ENCODE assay signal across 8 cellular contexts in genomic region chr14:68682166-68683103, GRCh38.
DNase-seq lines count a peak whose midpoint lies in the region; ATAC-seq, FAIRE-seq and TF ChIP-seq lines count a peak whose summit lies in the region.

No MANE protein-coding gene starts in this region.

- H3K36me3 ChIP-seq in mammary epithelial cell (ENCODE audit: insufficient read depth, low read length) (no peaks in the 10 kb centered on the region), HepG2 (replicated peaks in 1 of 2; ENCODE audit: control insufficient read depth in 1 of 2, insufficient read depth in 2 of 2, low read length in 2 of 2) (no peaks in the 10 kb centered on the region), stomach smooth muscle (ENCODE audit: control insufficient read depth in 2 of 2, insufficient read depth in 2 of 2, low read length in 2 of 2) (no peaks in the 10 kb centered on the region)

- WGBS in mammary epithelial cell (ENCODE audit: low coverage, missing lambda C conversion rate) = 61% methylated on average over 14 of the region's 15 CpGs
- WGBS in HepG2 (ENCODE audit: low lambda C conversion rate) = 51% methylated on average over 15 of the region's 15 CpGs

- DNase-seq in HFFc6 (peak; percentile 95), SKM-1 treated with dmso at 0.1 percent for 144 hours (lab: John Stamatoyannopoulos, UW; ENCODE audit: unreplicated experiment) (peak; percentile 48), mammary epithelial cell (peak; percentile 72), HepG2 (ENCODE audit: low spot score) (peak; percentile 39), NCI-H345 treated with DMSO at 0.1 percent for 48 hours (lab: John Stamatoyannopoulos, UW; ENCODE audit: unreplicated experiment) (no peak)

- H3K9me3 ChIP-seq in mammary epithelial cell (replicated peaks; ENCODE audit: insufficient read depth, low read length) (peaks cover 11% of the 10 kb centered on the region), HepG2 (ENCODE audit: low read length) (peaks cover 4% of the 10 kb centered on the region; the same call in 1 of the 2 replicates), stomach smooth muscle (ENCODE audit: control insufficient read depth in 2 of 2, low read length in 2 of 2) (no peaks in the 10 kb centered on the region)

- POLR2A ChIA-PET in HepG2 (lab: Yijun Ruan, JAX) = interaction anchor here (0.9 kb wide), 1 partner anchor 36 kb away, joined by 3 read pairs; no protein-coding TSS in a partner anchor

- H4K20me1 ChIP-seq in mammary epithelial cell (ENCODE audit: insufficient read depth, low read length) (no peaks in the 10 kb centered on the region), HepG2 (ENCODE audit: insufficient read depth, low read length) (no peaks in the 10 kb centered on the region)

- H3K9me3 Mint-ChIP-seq in HFFc6 = no peaks in the 10 kb centered on the region

- TF ChIP-seq EP300 in HepG2 (IDR thresholded peaks at IDR 0.05; ENCODE audit: low read depth in 2 of 2, low read length in 2 of 2) (no peak), HepG2 (CRISPR knock-in tag; IDR thresholded peaks at IDR 0.05; ENCODE audit: borderline replicate concordance) (no peak)

- H3K27me3 Mint-ChIP-seq in HFFc6 (ENCODE audit: insufficient read depth) = peaks cover 2% of the 10 kb centered on the region; the same call in 1 of the 2 replicates

- CTCF ChIA-PET in mammary epithelial cell (lab: Charles Lee; ENCODE audit: low non-redundant PET) (interaction anchor here (0.6 kb wide), 2 partner anchors 102 to 345 kb away, joined by 5 to 7 read pairs; no protein-coding TSS in a partner anchor), HepG2 (lab: Yijun Ruan, JAX; ENCODE audit: low intra/inter-chr PET ratio, low total read pairs) (no interaction called here)

- H3K4me2 ChIP-seq in mammary epithelial cell (ENCODE audit: insufficient read depth, low read depth, low read length) (no peak overlapping the region), HepG2 (ENCODE audit: low read depth, low read length) (no peak overlapping the region)

- TF ChIP-seq CTCF in HFFc6 (IDR thresholded peaks at IDR 0.05) (no peak), mammary epithelial cell (conservative IDR thresholded peaks at IDR 0.05 in 1 of 2, IDR thresholded peaks at IDR 0.05 in 1 of 2; ENCODE audit: extremely low read depth in 1 of 2, insufficient read depth in 1 of 2, low read depth in 1 of 2, low read length in 2 of 2) (no peak), HepG2 (CRISPR knock-in tag; IDR thresholded peaks at IDR 0.05) (no peak)

- H3K79me2 ChIP-seq in mammary epithelial cell (ENCODE audit: insufficient read depth, low read length) = no peaks in the 10 kb centered on the region
- H3K79me2 ChIP-seq in HepG2 (ENCODE audit: insufficient read depth, low read length) = no peaks in the 10 kb centered on the region

- H3K4me3 ChIP-seq in mammary epithelial cell (replicated peaks in 1 of 3; ENCODE audit: insufficient read depth in 1 of 3, low read depth in 2 of 3, low read length in 3 of 3) (no peak overlapping the region), HepG2 (replicated peaks in 1 of 3; ENCODE audit: insufficient read depth in 1 of 3, low read depth in 2 of 3, low read length in 3 of 3) (no peak overlapping the region), stomach smooth muscle (ENCODE audit: low read length in 2 of 2) (no peak overlapping the region)

- intact Hi-C loops in mammary epithelial cell (cut with micrococcal nuclease) (loop anchor here (10.0 kb wide), 2 partner anchors 308 to 738 kb away; no protein-coding TSS in a partner anchor), HepG2 (cut with micrococcal nuclease; ENCODE audit: unreplicated experiment) (no loop called here)

- H3K4me3 Mint-ChIP-seq in HFFc6 = peak overlapping the region; percentile 71

- H2AFZ ChIP-seq in mammary epithelial cell (ENCODE audit: low read depth, low read length) (no peak overlapping the region), HepG2 (ENCODE audit: low read length) (no peak overlapping the region)

- dilution Hi-C loops in mammary epithelial cell (cut with HindIII; ENCODE audit: low sequenced_read_pairs) = no loop called here

- H3K27ac ChIP-seq in mammary epithelial cell (ENCODE audit: insufficient read depth, low read depth, low read length) (peak overlapping the region; percentile 72), HepG2 (ENCODE audit: extremely low read length, insufficient read depth, low read length) (no peak overlapping the region), stomach smooth muscle (ENCODE audit: low read length) (peak overlapping the region; percentile 62)

- no peak for TF ChIP-seq POLR2A in HepG2 (IDR thresholded peaks at IDR 0.05; ENCODE audit: insufficient read depth in 1 of 2, low read depth in 2 of 2, low read length in 2 of 2)

- ATAC-seq in HepG2 (no peak), HG02642 (IDR thresholded peaks at IDR 0.05; ENCODE audit: poor library complexity, unreplicated experiment) (no peak), HG03521 (IDR thresholded peaks at IDR 0.05; ENCODE audit: unreplicated experiment) (no peak)

- peaks cover 68% of the 10 kb centered on the region for H3K4me1 ChIP-seq in mammary epithelial cell (ENCODE audit: insufficient read depth, low read length)
- peaks cover 71% of the 10 kb centered on the region for H3K4me1 ChIP-seq in HepG2 (ENCODE audit: insufficient read depth, low read length)
- H3K4me1 ChIP-seq in stomach smooth muscle (ENCODE audit: control insufficient read depth, insufficient read depth, low read length) = peaks cover 43% of the 10 kb centered on the region

- H3K9ac ChIP-seq in mammary epithelial cell (ENCODE audit: insufficient read depth, low read length) (no peak overlapping the region), HepG2 (ENCODE audit: insufficient read depth, low read depth, low read length) (no peak overlapping the region), stomach smooth muscle (ENCODE audit: low read length in 2 of 2) (no peak overlapping the region)

- H3K27me3 ChIP-seq in mammary epithelial cell (ENCODE audit: insufficient read depth, low read length) = no peaks in the 10 kb centered on the region
- peaks cover 0 to 11% of the 10 kb centered on the region in 2 experiments; a peak in 3 of 5 replicates for H3K27me3 ChIP-seq in HepG2 (ENCODE audit: control insufficient read depth in 1 of 2, insufficient read depth in 2 of 2, low read length in 2 of 2)
- H3K27me3 ChIP-seq in stomach smooth muscle (ENCODE audit: control insufficient read depth in 1 of 2, insufficient read depth in 2 of 2, low read length in 2 of 2) = no peaks in the 10 kb centered on the region

- in situ Hi-C loops in mammary epithelial cell (cut with MboI; ENCODE audit: low sequenced_read_pairs in 2 of 2) = loop anchor here in 1 of 2 donors (10.0 kb wide), 2 partner anchors 278 to 428 kb away; no protein-coding TSS in a partner anchor
- in situ Hi-C loops in HepG2 (cut with HindIII; ENCODE audit: extremely low pct_ligation_motif_present, low pct_unique_long_range_greater_than_20kb) = no loop called here

- H3K4me1 Mint-ChIP-seq in HFFc6 (ENCODE audit: low read depth) = peaks cover 86% of the 10 kb centered on the region

- TF ChIP-seq RAD21 in HepG2 (CRISPR knock-in tag; IDR thresholded peaks at IDR 0.05) = no peak

- FAIRE-seq in HepG2 (lab: Jason Lieb, UNC) = no peak

- H3K27ac Mint-ChIP-seq in HFFc6 = peak overlapping the region; percentile 99

- H3K36me3 Mint-ChIP-seq in HFFc6 (ENCODE audit: low read depth) = peaks cover 6% of the 10 kb centered on the region; the same call in 1 of the 2 replicates

- BruUV-seq in mammary epithelial cell (replicated peaks; lab: Mats Ljungman, UMichigan) (no TSS peak), HepG2 (replicated peaks; lab: Mats Ljungman, UMichigan) (no TSS peak)

TF ChIP-seq in HepG2, 621 proteins besides CTCF, POLR2A, EP300 and RAD21:
- TF ChIP-seq MXI1 (IDR thresholded peaks at IDR 0.05; ENCODE audit: borderline replicate concordance, low read depth, low read length) (no peak), MAFK (conservative IDR thresholded peaks at IDR 0.05 in 1 of 2, IDR thresholded peaks at IDR 0.05 in 1 of 2; ENCODE audit: low read length in 2 of 2) (peak in 1 of 2 experiments; percentile 22; a peak in 1 of 4 replicates), MAFF (IDR thresholded peaks at IDR 0.05; ENCODE audit: low read depth, low read length) (0 out of 2 replicates have a peak, but pooled peaks have one; percentile 7)
TF ChIP-seq in HepG2: peak in this region for 2.
